Comparison of ENCODE assay signal across 12 cellular contexts in genomic region chr2:3169106-3169870, GRCh38.
A peak's percentile ranks its signal among the peaks of the same experiment; 100 is the strongest.
DNase-seq lines count a peak whose midpoint lies in the region; ATAC-seq and TF ChIP-seq lines count a peak whose summit lies in the region.
"Had no signal": no experiment of that assay in that cellular context is flagged by ENCODE, and none has a peak within 500 bp of the region (broad histone marks: within the 10 kb centered on the region; RNA-seq: fewer than 3 reads in every experiment).

No MANE protein-coding gene starts in this region.

- CTCF ChIA-PET in MCF 10A (lab: Yijun Ruan, JAX): interaction anchor here (0.5 to 0.8 kb wide), 4 partner anchors 26 to 1258 kb away, joined by 3 to 4 read pairs (median 4); no protein-coding TSS in a partner anchor
- CTCF ChIA-PET in WTC11 (lab: Charles Lee): interaction anchor here (0.7 kb wide), 2 partner anchors 9 to 134 kb away, joined by 3 read pairs; no protein-coding TSS in a partner anchor
- CTCF ChIA-PET in A673 (lab: Charles Lee): no interaction called here

- POLR2A ChIA-PET in MCF 10A (lab: Yijun Ruan, JAX): interaction anchor here (1.1 kb wide), 1 partner anchor 39 kb away, joined by 3 read pairs; no protein-coding TSS in a partner anchor
- POLR2A ChIA-PET in WTC11 (lab: Charles Lee): no interaction called here
- POLR2A ChIA-PET in A673 (lab: Charles Lee; ENCODE audit: low non-redundant PET): no interaction called here

- H3K36me3 Mint-ChIP-seq in MCF 10A (ENCODE audit: insufficient read depth, unreplicated experiment): peaks cover 5% of the 10 kb centered on the region
- H3K36me3 Mint-ChIP-seq in WTC11: peaks cover 17% of the 10 kb centered on the region
- peaks cover 24% of the 10 kb centered on the region for H3K36me3 Mint-ChIP-seq in type B pancreatic cell

- peak overlapping the region; percentile 46 for H3K27ac Mint-ChIP-seq in MCF 10A (ENCODE audit: low read depth, unreplicated experiment)
- no peak overlapping the region for H3K27ac Mint-ChIP-seq in WTC11
- peak overlapping the region; percentile 18 for H3K27ac Mint-ChIP-seq in type B pancreatic cell
- H3K27ac Mint-ChIP-seq: B cell had no signal

- DNase-seq in MCF 10A (ENCODE audit: unreplicated experiment) (peak; percentile 65), breast epithelium (ENCODE audit: low spot score in 2 of 2) (no peak), WTC11 (ENCODE audit: low spot score) (no peak), islet precursor cell (peak; percentile 80), type B pancreatic cell (ENCODE audit: extremely low spot score, unreplicated experiment) (no peak), pons (ENCODE audit: low spot score) (no peak), NCI-H1092 (lab: John Stamatoyannopoulos, UW) (no peak), A673 (ENCODE audit: low spot score) (no peak)
- DNase-seq: caudate nucleus; hypothalamus; stimulated activated CD4-positive, alpha-beta T cell treated with anti-CD3 and anti-CD28 coated beads, Interleukin-4, amount 100 ng/mL, for 24 hours had no signal

- H3K27ac ChIP-seq in breast epithelium (no peak overlapping the region), A673 (ENCODE audit: low read depth, low read length, poor library complexity, severe bottlenecking) (no peak overlapping the region)

- H3K27me3 Mint-ChIP-seq in MCF 10A (ENCODE audit: insufficient read depth, unreplicated experiment): no peaks in the 10 kb centered on the region
- no peaks in the 10 kb centered on the region for H3K27me3 Mint-ChIP-seq in WTC11 (ENCODE audit: low read depth)
- H3K27me3 Mint-ChIP-seq in type B pancreatic cell: no peaks in the 10 kb centered on the region
- H3K27me3 Mint-ChIP-seq: B cell had no signal

- ATAC-seq in WTC11: peak; percentile 26; the same call in 1 of the 2 replicates

- intact Hi-C loops in MCF 10A (cut with micrococcal nuclease) (no loop called here), breast epithelium (cut with DNase I; ENCODE audit: low total_unique reads) (no loop called here), A673 (cut with micrococcal nuclease; ENCODE audit: unreplicated experiment) (no loop called here)

- no peaks in the 10 kb centered on the region for H3K36me3 ChIP-seq in breast epithelium
- H3K36me3 ChIP-seq in A673 (ENCODE audit: insufficient read depth, low read length, poor library complexity, severe bottlenecking): no peaks in the 10 kb centered on the region

- H3K9me3 ChIP-seq in breast epithelium (peaks cover 2 to 4% of the 10 kb centered on the region in 2 donors), A673 (ENCODE audit: low read depth, low read length, poor library complexity, severe bottlenecking) (no peaks in the 10 kb centered on the region)

- BruUV-seq in MCF 10A (replicated peaks; lab: Mats Ljungman, UMichigan) (no TSS peak), A673 (replicated peaks; lab: Mats Ljungman, UMichigan) (no TSS peak)

- no peaks in the 10 kb centered on the region for H3K9me3 Mint-ChIP-seq in MCF 10A (ENCODE audit: unreplicated experiment)
- H3K9me3 Mint-ChIP-seq in WTC11: peaks cover 12% of the 10 kb centered on the region
- H3K9me3 Mint-ChIP-seq in type B pancreatic cell: no peaks in the 10 kb centered on the region

- no peak for TF ChIP-seq POLR2A in breast epithelium (IDR thresholded peaks at IDR 0.05)

- H3K4me1 Mint-ChIP-seq in MCF 10A (ENCODE audit: insufficient read depth, unreplicated experiment) (peaks cover 31% of the 10 kb centered on the region), WTC11 (peaks cover 14% of the 10 kb centered on the region), type B pancreatic cell (ENCODE audit: unreplicated experiment) (peaks cover 22% of the 10 kb centered on the region)
- H3K4me1 Mint-ChIP-seq: B cell had no signal

- TF ChIP-seq CTCF in MCF 10A (IDR thresholded peaks at IDR 0.05; ENCODE audit: unreplicated experiment) (no peak), breast epithelium (IDR thresholded peaks at IDR 0.05) (no peak), WTC11 (IDR thresholded peaks at IDR 0.05) (no peak), type B pancreatic cell (conservative IDR thresholded peaks at IDR 0.05) (peak; percentile 36), A673 (conservative IDR thresholded peaks at IDR 0.05; ENCODE audit: low read depth, low read length) (no peak)

- H3K27me3 ChIP-seq in breast epithelium (no peaks in the 10 kb centered on the region), A673 (replicated peaks; ENCODE audit: insufficient read depth, low read depth, low read length, poor library complexity) (no peaks in the 10 kb centered on the region)

- H3K4me1 ChIP-seq in breast epithelium (no peaks in the 10 kb centered on the region), A673 (ENCODE audit: insufficient read depth, low read length, poor library complexity, severe bottlenecking) (no peaks in the 10 kb centered on the region)

- H3K4me3 Mint-ChIP-seq in MCF 10A (ENCODE audit: unreplicated experiment) (peak overlapping the region; percentile 55), WTC11 (no peak overlapping the region), type B pancreatic cell (no peak overlapping the region)
- H3K4me3 Mint-ChIP-seq: B cell had no signal

- H3K4me3 ChIP-seq in breast epithelium: no peak overlapping the region
- H3K4me3 ChIP-seq in A673 (ENCODE audit: low read depth, low read length, poor library complexity, severe bottlenecking): no peak overlapping the region

TF ChIP-seq in WTC11, 78 proteins besides CTCF, POLR2A, EP300 and RAD21 (continues in another document):
- TF ChIP-seq, protein P1, sequence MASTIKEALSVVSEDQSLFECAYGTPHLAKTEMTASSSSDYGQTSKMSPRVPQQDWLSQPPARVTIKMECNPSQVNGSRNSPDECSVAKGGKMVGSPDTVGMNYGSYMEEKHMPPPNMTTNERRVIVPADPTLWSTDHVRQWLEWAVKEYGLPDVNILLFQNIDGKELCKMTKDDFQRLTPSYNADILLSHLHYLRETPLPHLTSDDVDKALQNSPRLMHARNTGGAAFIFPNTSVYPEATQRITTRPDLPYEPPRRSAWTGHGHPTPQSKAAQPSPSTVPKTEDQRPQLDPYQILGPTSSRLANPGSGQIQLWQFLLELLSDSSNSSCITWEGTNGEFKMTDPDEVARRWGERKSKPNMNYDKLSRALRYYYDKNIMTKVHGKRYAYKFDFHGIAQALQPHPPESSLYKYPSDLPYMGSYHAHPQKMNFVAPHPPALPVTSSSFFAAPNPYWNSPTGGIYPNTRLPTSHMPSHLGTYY (CRISPR knock-in tag; IDR thresholded peaks at IDR 0.05): no peak
- TF ChIP-seq FOXK1 (CRISPR knock-in tag; IDR thresholded peaks at IDR 0.05) (no peak), PREB (CRISPR knock-in tag; IDR thresholded peaks at IDR 0.05; ENCODE audit: borderline replicate concordance) (no peak), ATF3 (CRISPR knock-in tag; conservative IDR thresholded peaks at IDR 0.05) (no peak), JUN (CRISPR knock-in tag; IDR thresholded peaks at IDR 0.05) (no peak), EMX1 (CRISPR knock-in tag; IDR thresholded peaks at IDR 0.05) (no peak), ZNF219 (CRISPR knock-in tag; IDR thresholded peaks at IDR 0.05; ENCODE audit: borderline replicate concordance) (no peak), ZNF512 (CRISPR knock-in tag; IDR thresholded peaks at IDR 0.05; ENCODE audit: borderline replicate concordance) (no peak), CBFB (CRISPR knock-in tag; IDR thresholded peaks at IDR 0.05; ENCODE audit: low read depth) (no peak), TP53 (CRISPR knock-in tag; IDR thresholded peaks at IDR 0.05) (no peak), ZNF121 (CRISPR knock-in tag; IDR thresholded peaks at IDR 0.05) (no peak), SP1 (CRISPR knock-in tag; conservative IDR thresholded peaks at IDR 0.05) (no peak)
- TF ChIP-seq, protein P2, sequence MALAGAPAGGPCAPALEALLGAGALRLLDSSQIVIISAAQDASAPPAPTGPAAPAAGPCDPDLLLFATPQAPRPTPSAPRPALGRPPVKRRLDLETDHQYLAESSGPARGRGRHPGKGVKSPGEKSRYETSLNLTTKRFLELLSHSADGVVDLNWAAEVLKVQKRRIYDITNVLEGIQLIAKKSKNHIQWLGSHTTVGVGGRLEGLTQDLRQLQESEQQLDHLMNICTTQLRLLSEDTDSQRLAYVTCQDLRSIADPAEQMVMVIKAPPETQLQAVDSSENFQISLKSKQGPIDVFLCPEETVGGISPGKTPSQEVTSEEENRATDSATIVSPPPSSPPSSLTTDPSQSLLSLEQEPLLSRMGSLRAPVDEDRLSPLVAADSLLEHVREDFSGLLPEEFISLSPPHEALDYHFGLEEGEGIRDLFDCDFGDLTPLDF (CRISPR knock-in tag; IDR thresholded peaks at IDR 0.05): no peak

Comparison
In these comparisons a context has a peak if more than half of its experiments do, and no peak if none do; other contexts are left out.
1. DNase-seq: peak in MCF 10A (single experiment) and islet precursor cell (single experiment); none in breast epithelium (0 of 2), WTC11 (single experiment), type B pancreatic cell (single experiment), pons (single experiment), NCI-H1092 (single experiment) and A673 (single experiment).